In the genomic region with DNA sequence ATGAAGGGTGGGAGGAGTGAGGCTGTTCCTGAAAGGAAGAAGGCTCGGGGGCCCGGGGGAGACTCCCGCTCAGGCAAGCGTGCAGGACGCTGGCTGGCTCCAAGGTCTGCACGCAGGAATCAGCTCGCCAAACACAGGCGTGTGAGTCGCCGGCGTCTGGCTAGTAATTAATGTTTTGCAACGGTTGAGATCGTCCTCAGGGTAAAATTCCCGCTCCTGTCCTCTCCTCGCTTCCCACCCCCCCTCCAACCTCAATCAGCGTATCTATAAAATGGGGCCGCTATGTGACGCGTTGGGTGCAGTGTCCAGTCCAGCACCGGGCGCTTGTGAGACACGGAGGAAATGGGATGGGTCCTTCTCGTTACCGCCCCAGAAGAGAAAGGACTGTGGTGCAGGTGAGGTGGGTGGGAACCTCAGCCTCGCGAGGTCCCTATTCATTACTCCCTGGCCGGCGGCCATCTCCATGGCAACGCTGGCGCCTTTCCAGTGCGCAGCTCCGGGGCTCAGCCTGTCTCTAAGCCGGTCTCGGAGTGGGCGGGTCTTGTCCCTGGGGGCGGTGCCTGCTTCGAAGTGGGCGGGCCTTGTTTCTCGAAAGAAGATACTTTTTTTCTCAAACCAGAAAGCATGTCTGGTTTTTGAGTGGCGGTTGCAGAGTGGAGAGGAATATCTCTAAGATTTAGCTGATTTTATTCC, we compare ENCODE assay signal across 8 cellular contexts. TPM values are rescaled to one million over a fixed set of nuclear protein-coding genes. Genes with fewer than 3 reads are reported as not detected.
DNase-seq lines count a peak whose midpoint lies in the region; ATAC-seq lines count a peak whose summit lies in the region.

No MANE protein-coding gene starts in this region.

- H2BK120ac ChIP-seq in mesendoderm (ENCODE audit: low read depth, low read length): no peak overlapping the region

- H3K4me3 ChIP-seq in endocrine pancreas (ENCODE audit: control insufficient read depth, insufficient read depth, low read length): no peak overlapping the region
- no peak overlapping the region for H3K4me3 ChIP-seq in mesendoderm (ENCODE audit: low read length)

- peak overlapping the region; percentile 78 for H3K56ac ChIP-seq in mesendoderm (ENCODE audit: low read length)

- no peaks in the 10 kb centered on the region for H3K79me1 ChIP-seq in mesendoderm (ENCODE audit: low read length)

- H3K23ac ChIP-seq in mesendoderm (ENCODE audit: low read length): no peak overlapping the region

- WGBS in mesendoderm (ENCODE audit: extremely low coverage, insufficient coverage, low lambda C conversion rate): no CpG with 5 or more reads among the region's 40 CpGs

- peak; percentile 95 for DNase-seq in Ammon's horn (ENCODE audit: low spot score)
- peak; percentile 74 for DNase-seq in HT1080 (ENCODE audit: low read depth)
- peak; percentile 77 for DNase-seq in NOMO-1 treated with DMSO at 0.1 percent for 48 hours (lab: John Stamatoyannopoulos, UW; ENCODE audit: unreplicated experiment)
- peak; percentile 66 for DNase-seq in activated CD8-positive, alpha-beta memory T cell treated with anti-CD3 and anti-CD28 coated beads, Interleukin-2, amount 50 U/mL, for 1 hour (ENCODE audit: extremely low read depth)
- DNase-seq in mesendoderm: peak; percentile 97
- peak; percentile 78 for DNase-seq in stimulated activated CD8-positive, alpha-beta memory T cell treated with anti-CD3 and anti-CD28 coated beads, Interleukin-12 subunit alpha, Interleukin-12 subunit beta, amount 100 ng/mL, for 24 hours (ENCODE audit: extremely low read depth)

- no peak overlapping the region for H3K18ac ChIP-seq in mesendoderm (ENCODE audit: low read length)

- H3K9me3 ChIP-seq in endocrine pancreas (ENCODE audit: control insufficient read depth, low read length): no peaks in the 10 kb centered on the region

- ATAC-seq in GM19452 (IDR thresholded peaks at IDR 0.05; ENCODE audit: unreplicated experiment): peak; percentile 95

- H3K27me3 ChIP-seq in endocrine pancreas (ENCODE audit: control insufficient read depth, insufficient read depth, low read length) (no peaks in the 10 kb centered on the region), mesendoderm (ENCODE audit: insufficient read depth, low read length, poor library complexity) (no peaks in the 10 kb centered on the region)

- H4K8ac ChIP-seq in mesendoderm (ENCODE audit: low read depth, low read length): no peak overlapping the region

- no peak overlapping the region for H2AK5ac ChIP-seq in mesendoderm (ENCODE audit: low read length)

- H3K36me3 ChIP-seq in endocrine pancreas (ENCODE audit: control insufficient read depth, insufficient read depth, low read length) (no peaks in the 10 kb centered on the region), mesendoderm (ENCODE audit: control insufficient read depth, insufficient read depth, low read length) (no peaks in the 10 kb centered on the region)

- H3K4ac ChIP-seq in mesendoderm (ENCODE audit: low read depth, low read length): no peak overlapping the region

- no peaks in the 10 kb centered on the region for H3K79me2 ChIP-seq in mesendoderm (ENCODE audit: control insufficient read depth, insufficient read depth, low read length)

- no peak overlapping the region for H4K5ac ChIP-seq in mesendoderm (ENCODE audit: low read length)

- H2BK15ac ChIP-seq in mesendoderm (replicated peaks; ENCODE audit: low read depth): no peak overlapping the region

- peak overlapping the region; percentile 68 for H3K27ac ChIP-seq in mesendoderm (ENCODE audit: low read depth, low read length)

- no peak overlapping the region for H2BK5ac ChIP-seq in mesendoderm (ENCODE audit: low read length)

- peak overlapping the region; percentile 25 for H3K4me2 ChIP-seq in mesendoderm (ENCODE audit: low read length)

- no peaks in the 10 kb centered on the region for H3K4me1 ChIP-seq in endocrine pancreas (ENCODE audit: control insufficient read depth, insufficient read depth, low read length)
- no peaks in the 10 kb centered on the region for H3K4me1 ChIP-seq in mesendoderm (ENCODE audit: control insufficient read depth, low read depth, low read length)

- H3K9ac ChIP-seq in endocrine pancreas (ENCODE audit: control insufficient read depth, insufficient read depth, low read length): peak overlapping the region; percentile 36
- peak overlapping the region; percentile 16 for H3K9ac ChIP-seq in mesendoderm (ENCODE audit: low read length)

RNA-seq across cellular contexts. Expression of a gene that starts 6.5 kb away (rescaled TPM):
- total RNA-seq in HT1080 (2014; rRNA removed; shearing (Covaris generic)): 8.2 and 8.3 TPM in 2 replicates
- 8.1 and 8.6 TPM in 2 replicates for polyA plus RNA-seq in HT1080 (2015; cell fraction: cytosol; rRNA removed)
- polyA plus RNA-seq in HT1080 (2015; cell fraction: nucleus; rRNA removed): 19.3 and 20.8 TPM in 2 replicates
- 13.5 TPM for polyA plus RNA-seq in mesendoderm (2013, experiment 1 of 2)
- 13.6 TPM for polyA plus RNA-seq in mesendoderm (2013, experiment 2 of 2)

RNA-seq across cellular contexts. Expression of a gene that starts 12.2 kb away (rescaled TPM):
- 6.0 and 10.0 TPM in 2 replicates for total RNA-seq in HT1080 (2014; rRNA removed; shearing (Covaris generic))
- polyA plus RNA-seq in HT1080 (2015; cell fraction: cytosol; rRNA removed): 10.6 and 12.0 TPM in 2 replicates
- polyA plus RNA-seq in HT1080 (2015; cell fraction: nucleus; rRNA removed): 13.7 and 16.0 TPM in 2 replicates
- polyA plus RNA-seq in mesendoderm (2013, experiment 1 of 2): 13.5 TPM
- polyA plus RNA-seq in mesendoderm (2013, experiment 2 of 2): 13.7 TPM

RNA-seq across cellular contexts. Expression of a gene that starts 13.0 kb away (rescaled TPM):
- total RNA-seq in HT1080 (2014; rRNA removed; shearing (Covaris generic)): 18.8 and 26.2 TPM in 2 replicates
- polyA plus RNA-seq in HT1080 (2015; cell fraction: cytosol; rRNA removed): 16.6 and 20.1 TPM in 2 replicates
- 8.0 and 12.4 TPM in 2 replicates for polyA plus RNA-seq in HT1080 (2015; cell fraction: nucleus; rRNA removed)
- 1.8 TPM for polyA plus RNA-seq in mesendoderm (2013, experiment 1 of 2)
- polyA plus RNA-seq in mesendoderm (2013, experiment 2 of 2): 1.8 TPM

RNA-seq across cellular contexts. Expression of a gene that starts 18.3 kb away (rescaled TPM):
- 2.2 and 3.8 TPM in 2 replicates for total RNA-seq in HT1080 (2014; rRNA removed; shearing (Covaris generic))
- 13.7 and 15.3 TPM in 2 replicates for polyA plus RNA-seq in HT1080 (2015; cell fraction: cytosol; rRNA removed)
- 8.3 and 10.7 TPM in 2 replicates for polyA plus RNA-seq in HT1080 (2015; cell fraction: nucleus; rRNA removed)
- polyA plus RNA-seq in mesendoderm (2013, experiment 1 of 2): 4.8 TPM
- polyA plus RNA-seq in mesendoderm (2013, experiment 2 of 2): 4.8 TPM

RNA-seq across cellular contexts. Expression of a gene that starts 37.2 kb away (rescaled TPM):
- 4.1 and 6.1 TPM in 2 replicates for total RNA-seq in HT1080 (2014; rRNA removed; shearing (Covaris generic))
- 4.6 and 6.1 TPM in 2 replicates for polyA plus RNA-seq in HT1080 (2015; cell fraction: cytosol; rRNA removed)
- 12.1 and 12.6 TPM in 2 replicates for polyA plus RNA-seq in HT1080 (2015; cell fraction: nucleus; rRNA removed)
- polyA plus RNA-seq in mesendoderm (2013, experiment 1 of 2): 3.9 TPM
- polyA plus RNA-seq in mesendoderm (2013, experiment 2 of 2): 4.4 TPM
